Comparison of ENCODE assay signal across 20 cellular contexts in the genomic region with DNA sequence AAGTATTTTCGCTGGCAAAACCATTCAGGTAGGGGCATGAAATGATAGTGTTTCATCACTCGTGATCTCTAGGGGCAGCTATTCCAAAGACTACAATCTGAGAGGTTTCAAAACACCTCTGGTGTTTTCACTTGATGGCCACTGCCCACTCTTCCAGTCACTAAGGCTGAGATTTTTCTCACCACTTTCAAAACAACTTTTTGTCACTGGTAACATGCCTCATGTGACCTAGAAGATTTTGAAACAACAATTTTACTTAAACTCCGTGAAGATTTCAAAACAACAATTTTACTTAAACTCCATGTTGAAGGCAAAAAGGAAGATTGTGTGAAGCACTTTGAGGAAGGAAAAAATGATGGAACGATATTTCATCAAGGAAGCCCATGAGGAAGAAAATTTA. TPM values are rescaled to one million over a fixed set of nuclear protein-coding genes. Genes with fewer than 3 reads are reported as not detected.
DNase-seq lines count a peak whose midpoint lies in the region; ATAC-seq and TF ChIP-seq lines count a peak whose summit lies in the region.
"Had no signal": no experiment of that assay in that cellular context is flagged by ENCODE, and none has a peak within 500 bp of the region (broad histone marks: within the 10 kb centered on the region; RNA-seq: fewer than 3 reads in every experiment).

No MANE protein-coding gene starts in this region.

- peaks cover 6% of the 10 kb centered on the region for H3K9me3 Mint-ChIP-seq in T-helper 1 cell treated with Interleukin-12 subunit alpha and Interleukin-12 subunit beta and Interleukin-4 antibody, amounts not matched to agents 30 μg/mL and 1 μg/mL, for 36 hours
- H3K9me3 Mint-ChIP-seq in CD4-positive, CD25-positive, alpha-beta regulatory T cell: peaks cover 0 to 10% (median 5%) of the 10 kb centered on the region in 7 donors
- peaks cover 7% of the 10 kb centered on the region for H3K9me3 Mint-ChIP-seq in activated T-helper 2 cell treated with anti-CD3 and anti-CD28 coated beads, Interferon-gamma antibody, Interleukin-2, Interleukin-4, amounts not matched to agents 10 μg/mL and 5 μg/mL and 100 μg/mL, durations not matched to agents 14 hours and 24 hours and 36 hours
- peaks cover 5 to 6% of the 10 kb centered on the region in 2 donors for H3K9me3 Mint-ChIP-seq in natural killer cell

- H3K27ac Mint-ChIP-seq in T-helper 1 cell treated with Interleukin-12 subunit alpha and Interleukin-12 subunit beta and Interleukin-4 antibody, amounts not matched to agents 30 μg/mL and 1 μg/mL, for 36 hours: no peak overlapping the region
- no peak overlapping the region for H3K27ac Mint-ChIP-seq in CD4-positive, CD25-positive, alpha-beta regulatory T cell
- no peak overlapping the region for H3K27ac Mint-ChIP-seq in activated T-helper 2 cell treated with anti-CD3 and anti-CD28 coated beads, Interferon-gamma antibody, Interleukin-2, Interleukin-4, amounts not matched to agents 10 μg/mL and 5 μg/mL and 100 μg/mL, durations not matched to agents 14 hours and 24 hours and 36 hours
- peak overlapping the region; percentile 40 to 53 for H3K27ac Mint-ChIP-seq in natural killer cell

- ATAC-seq in CD4-positive, CD25-positive, alpha-beta regulatory T cell (ENCODE audit: low read depth in 2 of 2): no peak
- ATAC-seq in natural killer cell (no peak), psoas muscle (no peak)

- WGBS in psoas muscle, 3 donors: 92 to 97% (median 92%) methylated on average over 4 of the region's 4 CpGs

- peak overlapping the region; percentile 76 for H3K4me3 Mint-ChIP-seq in T-helper 1 cell treated with Interleukin-12 subunit alpha and Interleukin-12 subunit beta and Interleukin-4 antibody, amounts not matched to agents 30 μg/mL and 1 μg/mL, for 36 hours
- H3K4me3 Mint-ChIP-seq in CD4-positive, CD25-positive, alpha-beta regulatory T cell: peak overlapping the region; percentile 80 to 85 (median 82)
- peak overlapping the region; percentile 71 for H3K4me3 Mint-ChIP-seq in activated T-helper 2 cell treated with anti-CD3 and anti-CD28 coated beads, Interferon-gamma antibody, Interleukin-2, Interleukin-4, amounts not matched to agents 10 μg/mL and 5 μg/mL and 100 μg/mL, durations not matched to agents 14 hours and 24 hours and 36 hours (ENCODE audit: low read depth)
- peak overlapping the region; percentile 79 for H3K4me3 Mint-ChIP-seq in natural killer cell

- H3K4me3 ChIP-seq in CD4-positive, CD25-positive, alpha-beta regulatory T cell (ENCODE audit: low read depth, low read length): no peak overlapping the region
- H3K4me3 ChIP-seq in psoas muscle: no peak overlapping the region
- H3K4me3 ChIP-seq: suprapubic skin had no signal

- peaks cover 35% of the 10 kb centered on the region for H3K27me3 Mint-ChIP-seq in T-helper 1 cell treated with Interleukin-12 subunit alpha and Interleukin-12 subunit beta and Interleukin-4 antibody, amounts not matched to agents 30 μg/mL and 1 μg/mL, for 36 hours (ENCODE audit: low read depth)
- peaks cover 29% of the 10 kb centered on the region for H3K27me3 Mint-ChIP-seq in CD4-positive, CD25-positive, alpha-beta regulatory T cell
- H3K27me3 Mint-ChIP-seq in activated T-helper 2 cell treated with anti-CD3 and anti-CD28 coated beads, Interferon-gamma antibody, Interleukin-2, Interleukin-4, amounts not matched to agents 10 μg/mL and 5 μg/mL and 100 μg/mL, durations not matched to agents 14 hours and 24 hours and 36 hours (ENCODE audit: low read depth): peaks cover 54% of the 10 kb centered on the region
- peaks cover 47 to 54% of the 10 kb centered on the region in 2 donors for H3K27me3 Mint-ChIP-seq in natural killer cell (ENCODE audit: low read depth in 2 of 2)

- H3K36me3 ChIP-seq in CD4-positive, CD25-positive, alpha-beta regulatory T cell (ENCODE audit: control insufficient read depth, insufficient read depth, low read length): no peaks in the 10 kb centered on the region
- no peaks in the 10 kb centered on the region for H3K36me3 ChIP-seq in psoas muscle (ENCODE audit: insufficient read depth in 1 of 2, low read depth in 1 of 2)
- H3K36me3 ChIP-seq: left lung, suprapubic skin had no signal

- H3K9me3 ChIP-seq in CD4-positive, CD25-positive, alpha-beta regulatory T cell (ENCODE audit: control insufficient read depth in 2 of 2, low read length in 2 of 2): peaks cover 0 to 4% of the 10 kb centered on the region in 2 experiments
- no peaks in the 10 kb centered on the region for H3K9me3 ChIP-seq in psoas muscle
- H3K9me3 ChIP-seq: left lung, suprapubic skin had no signal

- no peak for DNase-seq in T-helper 1 cell
- no peak for DNase-seq in CD4-positive, CD25-positive, alpha-beta regulatory T cell
- no peak for DNase-seq in activated T-helper 2 cell treated with anti-CD3 and anti-CD28 coated beads, Interferon-gamma antibody, Interleukin-2, Interleukin-4, amounts not matched to agents 10 μg/mL and 5 μg/mL and 100 μg/mL, durations not matched to agents 14 hours and 24 hours and 36 hours (ENCODE audit: low spot score)
- DNase-seq in natural killer cell: no peak
- DNase-seq in NCI-H2227 (lab: John Stamatoyannopoulos, UW; ENCODE audit: unreplicated experiment): no peak
- DNase-seq in NK-92 treated with Interleukin-12 subunit alpha and Interleukin-12 subunit beta, amount 100 ng/mL, for 24 hours (lab: John Stamatoyannopoulos, UW): no peak
- DNase-seq in psoas muscle: no peak
- DNase-seq: 8988T; DMS153; Karpas-422; left lung; NCI-H1092 treated with DMSO at 0.1 percent for 48 hours; NCI-H2081 treated with DMSO at 0.1 percent for 48 hours; NCI-H524 treated with DMSO at 0.1 percent for 48 hours; posterior cingulate gyrus; SHP77; stimulated activated CD4-positive, alpha-beta T cell treated with anti-CD3 and anti-CD28 coated beads, Interleukin-4, amount 100 ng/mL, for 1 hour had no signal

- H3K4me1 ChIP-seq in CD4-positive, CD25-positive, alpha-beta regulatory T cell (ENCODE audit: control insufficient read depth, insufficient read depth, low read length, poor library complexity, severe bottlenecking): no peaks in the 10 kb centered on the region
- no peaks in the 10 kb centered on the region for H3K4me1 ChIP-seq in psoas muscle

- peaks cover 32% of the 10 kb centered on the region for H3K4me1 Mint-ChIP-seq in T-helper 1 cell treated with Interleukin-12 subunit alpha and Interleukin-12 subunit beta and Interleukin-4 antibody, amounts not matched to agents 30 μg/mL and 1 μg/mL, for 36 hours (ENCODE audit: low read depth)
- H3K4me1 Mint-ChIP-seq in CD4-positive, CD25-positive, alpha-beta regulatory T cell: peaks cover 5 to 17% (median 12%) of the 10 kb centered on the region in 4 donors
- peaks cover 5% of the 10 kb centered on the region for H3K4me1 Mint-ChIP-seq in activated T-helper 2 cell treated with anti-CD3 and anti-CD28 coated beads, Interferon-gamma antibody, Interleukin-2, Interleukin-4, amounts not matched to agents 10 μg/mL and 5 μg/mL and 100 μg/mL, durations not matched to agents 14 hours and 24 hours and 36 hours (ENCODE audit: low read depth)
- peaks cover 0 to 7% of the 10 kb centered on the region in 2 donors for H3K4me1 Mint-ChIP-seq in natural killer cell

- intact Hi-C loops in activated T-helper 2 cell treated with anti-CD3 and anti-CD28 coated beads, Interferon-gamma antibody, Interleukin-2, Interleukin-4, amounts not matched to agents 10 μg/mL and 5 μg/mL and 100 μg/mL, durations not matched to agents 14 hours and 24 hours and 36 hours (cut with micrococcal nuclease): no loop called here
- intact Hi-C loops in natural killer cell (cut with micrococcal nuclease): loop anchor here (2.0 kb wide), 1 partner anchor 19 kb away; a partner anchor contains a TSS
- intact Hi-C loops in psoas muscle (cut with DNase I): no loop called here

- no peak overlapping the region for H3K27ac ChIP-seq in CD4-positive, CD25-positive, alpha-beta regulatory T cell (ENCODE audit: insufficient read depth, low read length, poor library complexity, severe bottlenecking)
- no peak overlapping the region for H3K27ac ChIP-seq in psoas muscle
- H3K27ac ChIP-seq: epithelial cell of prostate had no signal

- peaks cover 6% of the 10 kb centered on the region for H3K36me3 Mint-ChIP-seq in T-helper 1 cell treated with Interleukin-12 subunit alpha and Interleukin-12 subunit beta and Interleukin-4 antibody, amounts not matched to agents 30 μg/mL and 1 μg/mL, for 36 hours (ENCODE audit: low read depth)
- no peaks in the 10 kb centered on the region for H3K36me3 Mint-ChIP-seq in CD4-positive, CD25-positive, alpha-beta regulatory T cell
- no peaks in the 10 kb centered on the region for H3K36me3 Mint-ChIP-seq in activated T-helper 2 cell treated with anti-CD3 and anti-CD28 coated beads, Interferon-gamma antibody, Interleukin-2, Interleukin-4, amounts not matched to agents 10 μg/mL and 5 μg/mL and 100 μg/mL, durations not matched to agents 14 hours and 24 hours and 36 hours (ENCODE audit: low read depth)
- H3K36me3 Mint-ChIP-seq in natural killer cell: peaks cover 7% of the 10 kb centered on the region

- peaks cover 7% of the 10 kb centered on the region for H3K27me3 ChIP-seq in CD4-positive, CD25-positive, alpha-beta regulatory T cell (ENCODE audit: control insufficient read depth, insufficient read depth, low read length)
- H3K27me3 ChIP-seq in psoas muscle (ENCODE audit: insufficient read depth in 3 of 3, low read length in 2 of 3): peaks cover 2 to 50% (median 5%) of the 10 kb centered on the region in 3 donors

- no peak for TF ChIP-seq CTCF in natural killer cell (IDR thresholded peaks at IDR 0.05)
- no peak for TF ChIP-seq CTCF in psoas muscle (IDR thresholded peaks at IDR 0.05)

RNA-seq across cellular contexts. Expression of a gene that starts 1.2 kb away (rescaled TPM):
- 3.6 TPM for total RNA-seq in CD4-positive, CD25-positive, alpha-beta regulatory T cell
- 1 to 10 TPM in 2 of 4 donors, under 1 TPM in 2; 0.23 to 1.6 (median 1.1) TPM for polyA plus RNA-seq in CD4-positive, CD25-positive, alpha-beta regulatory T cell
- total RNA-seq in activated T-helper 2 cell treated with anti-CD3 and anti-CD28 coated beads, Interferon-gamma antibody, Interleukin-2, Interleukin-4, amounts not matched to agents 10 μg/mL and 5 μg/mL and 100 μg/mL, durations not matched to agents 14 hours and 24 hours and 36 hours: 0.91 and 1.2 TPM in 2 replicates
- 1 to 10 TPM; 3.7 to 9.9 (median 9.2) TPM for total RNA-seq in natural killer cell
- 1 to 10 TPM; 1.5 to 4.0 (median 3.6) TPM for total RNA-seq in psoas muscle
- polyA plus RNA-seq in psoas muscle: 1 to 10 TPM in 2 of 3 donors, under 1 TPM in 1; 0.97 to 2.2 (median 1.3) TPM

RNA-seq across cellular contexts. Expression of a gene that starts 18.0 kb away (rescaled TPM):
- 51.1 TPM for total RNA-seq in CD4-positive, CD25-positive, alpha-beta regulatory T cell
- polyA plus RNA-seq in CD4-positive, CD25-positive, alpha-beta regulatory T cell: 100 to 1,000 TPM; 313 to 470 (median 385) TPM
- 62.4 and 75.0 TPM in 2 replicates for total RNA-seq in activated T-helper 2 cell treated with anti-CD3 and anti-CD28 coated beads, Interferon-gamma antibody, Interleukin-2, Interleukin-4, amounts not matched to agents 10 μg/mL and 5 μg/mL and 100 μg/mL, durations not matched to agents 14 hours and 24 hours and 36 hours
- total RNA-seq in natural killer cell (10 to 100 TPM; 46.6 to 72.0 (median 63.2) TPM), psoas muscle (10 to 100 TPM; 35.1 to 60.1 (median 42.3) TPM)
- 10 to 100 TPM; 40.7 to 64.8 (median 44.0) TPM for polyA plus RNA-seq in psoas muscle

RNA-seq across cellular contexts. Expression of a gene that starts 57.3 kb away (rescaled TPM):
- total RNA-seq in CD4-positive, CD25-positive, alpha-beta regulatory T cell: 32.9 TPM
- polyA plus RNA-seq in CD4-positive, CD25-positive, alpha-beta regulatory T cell: 10 to 100 TPM; 31.2 to 52.4 (median 40.3) TPM
- total RNA-seq in activated T-helper 2 cell treated with anti-CD3 and anti-CD28 coated beads, Interferon-gamma antibody, Interleukin-2, Interleukin-4, amounts not matched to agents 10 μg/mL and 5 μg/mL and 100 μg/mL, durations not matched to agents 14 hours and 24 hours and 36 hours: 31.0 and 33.7 TPM in 2 replicates
- total RNA-seq in natural killer cell (10 to 100 TPM; 24.9 to 27.3 (median 25.5) TPM), psoas muscle (10 to 100 TPM; 13.4 to 28.9 (median 22.0) TPM)
- polyA plus RNA-seq in psoas muscle: 10 to 100 TPM; 22.9 to 57.1 (median 53.3) TPM

Comparison
In these comparisons a context has a peak if more than half of its experiments do, and no peak if none do; other contexts are left out.
1. H3K27ac Mint-ChIP-seq: peak in natural killer cell (2 of 2); none in T-helper 1 cell treated with Interleukin-12 subunit alpha and Interleukin-12 subunit beta and Interleukin-4 antibody, amounts not matched to agents 30 μg/mL and 1 μg/mL, for 36 hours (single experiment), CD4-positive, CD25-positive, alpha-beta regulatory T cell (0 of 3) and activated T-helper 2 cell treated with anti-CD3 and anti-CD28 coated beads, Interferon-gamma antibody, Interleukin-2, Interleukin-4, amounts not matched to agents 10 μg/mL and 5 μg/mL and 100 μg/mL, durations not matched to agents 14 hours and 24 hours and 36 hours (single experiment).
2. Peak in every context shown above with its lines, with median percentiles within 50 percentile points of each other: H3K4me3 Mint-ChIP-seq.